Comparison of ENCODE assay signal across 8 cellular contexts in the genomic region with DNA sequence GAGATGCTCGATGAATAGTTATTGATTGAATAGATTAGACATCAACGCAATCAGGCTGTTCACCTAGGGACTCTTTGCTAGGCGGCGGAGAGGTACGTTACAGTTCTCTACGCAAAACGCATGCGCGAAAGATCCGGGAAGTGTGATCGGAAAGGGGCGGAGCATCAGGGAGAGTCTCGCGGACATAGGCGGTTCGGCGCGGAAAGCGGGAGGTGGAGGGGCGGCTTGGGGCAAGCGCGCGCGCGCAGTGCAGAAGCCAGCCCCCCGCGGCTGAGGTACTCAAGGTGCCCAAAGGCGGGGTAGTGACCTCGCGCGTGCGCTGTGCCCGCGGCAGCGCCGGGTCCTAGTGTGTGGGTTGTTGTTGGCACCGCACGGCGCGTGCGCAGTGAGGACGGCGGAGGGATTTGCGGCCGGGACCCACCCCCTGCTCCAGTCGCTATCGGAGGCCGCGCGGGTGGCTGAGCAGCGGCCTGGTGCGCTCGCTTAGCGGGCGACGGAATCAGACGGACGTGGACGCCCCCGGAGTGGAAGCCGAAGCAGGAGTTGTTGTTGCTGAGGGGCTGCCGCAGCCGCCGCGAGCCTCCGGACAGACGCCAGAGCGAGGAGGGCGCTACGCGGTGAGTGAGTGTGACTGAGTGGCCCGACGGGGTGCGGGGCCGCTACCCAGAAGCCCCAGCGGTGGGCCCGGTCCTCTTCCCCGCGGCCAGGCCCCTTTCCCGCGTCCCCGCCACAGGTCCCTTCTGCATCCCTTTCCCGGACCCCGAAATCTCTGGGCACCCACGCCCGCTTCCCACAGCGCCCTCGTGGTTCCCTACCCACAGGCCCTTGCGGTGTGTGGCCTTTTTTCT. TPM values are rescaled to one million over a fixed set of nuclear protein-coding genes. Genes with fewer than 3 reads are reported as not detected.
DNase-seq lines count a peak whose midpoint lies in the region; ATAC-seq, FAIRE-seq and TF ChIP-seq lines count a peak whose summit lies in the region.

A gene with protein sequence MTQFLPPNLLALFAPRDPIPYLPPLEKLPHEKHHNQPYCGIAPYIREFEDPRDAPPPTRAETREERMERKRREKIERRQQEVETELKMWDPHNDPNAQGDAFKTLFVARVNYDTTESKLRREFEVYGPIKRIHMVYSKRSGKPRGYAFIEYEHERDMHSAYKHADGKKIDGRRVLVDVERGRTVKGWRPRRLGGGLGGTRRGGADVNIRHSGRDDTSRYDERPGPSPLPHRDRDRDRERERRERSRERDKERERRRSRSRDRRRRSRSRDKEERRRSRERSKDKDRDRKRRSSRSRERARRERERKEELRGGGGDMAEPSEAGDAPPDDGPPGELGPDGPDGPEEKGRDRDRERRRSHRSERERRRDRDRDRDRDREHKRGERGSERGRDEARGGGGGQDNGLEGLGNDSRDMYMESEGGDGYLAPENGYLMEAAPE (plus strand): TSS at position 432 of the 848 bp plus-strand sequence. CDS start 964 bp downstream, outside the sequence.

- H3K36me3 ChIP-seq in heart right ventricle (peaks cover 0 to 39% (median 11%) of the 10 kb centered on the region in 9 donors), upper lobe of right lung (peaks cover 27% of the 10 kb centered on the region)

- intact Hi-C loops in T-helper 1 cell treated with Interleukin-12 subunit alpha and Interleukin-12 subunit beta and Interleukin-4 antibody, amounts not matched to agents 30 ng/mL and 1 ng/mL, for 36 hours (cut with micrococcal nuclease) = loop anchor here (1.0 to 5.0 kb wide), 11 partner anchors 12 to 782 kb away; a partner anchor contains a TSS
- intact Hi-C loops in heart right ventricle (cut with DNase I) = no loop called here
- intact Hi-C loops in posterior vena cava (cut with DNase I) = no loop called here
- intact Hi-C loops in upper lobe of right lung (cut with DNase I) = no loop called here

- peak; percentile 99 for FAIRE-seq in GM12891 (lab: Jason Lieb, UNC)

- DNase-seq in GM12891 (ENCODE audit: insufficient read length, low spot score) = peak; percentile 99
- peak; percentile 98 for DNase-seq in NCI-H146 treated with DMSO at 0.1 percent for 48 hours (lab: John Stamatoyannopoulos, UW; ENCODE audit: unreplicated experiment)
- peak; percentile 99 for DNase-seq in amniotic epithelial cell (ENCODE audit: low read depth)
- DNase-seq in heart right ventricle = peak; percentile 99 to 100
- DNase-seq in posterior vena cava (ENCODE audit: low spot score) = peak; percentile 100
- peak; percentile 100 for DNase-seq in upper lobe of right lung

- H3K27ac ChIP-seq in heart right ventricle (peak within 1 kb of the TSS; percentile 5 to 95 (median 87)), upper lobe of right lung (peak within 1 kb of the TSS; percentile 91)

- no peaks in the 10 kb centered on the region for H3K27me3 ChIP-seq in heart right ventricle
- no peaks in the 10 kb centered on the region for H3K27me3 ChIP-seq in upper lobe of right lung

- whole genome bisulfite sequencing in heart right ventricle, 2 donors = 0% methylated on average over 79 to 89 of the region's 89 CpGs

- H3K4me3 ChIP-seq in heart right ventricle (peak within 1 kb of the TSS; percentile 61 to 100 (median 90)), upper lobe of right lung (peak within 1 kb of the TSS; percentile 97)

- peaks cover 2 to 43% (median 30%) of the 10 kb centered on the region in 9 donors for H3K4me1 ChIP-seq in heart right ventricle
- H3K4me1 ChIP-seq in upper lobe of right lung = peaks cover 25% of the 10 kb centered on the region

- H3K9me3 ChIP-seq in heart right ventricle (no peaks in the 10 kb centered on the region), upper lobe of right lung (no peaks in the 10 kb centered on the region)

- TF ChIP-seq POLR2A in GM12891 (IDR thresholded peaks at IDR 0.05; ENCODE audit: low read depth, low read length) = peak; percentile 95

- ATAC-seq in HG02852 (IDR thresholded peaks at IDR 0.05; ENCODE audit: unreplicated experiment) = peak; percentile 82
- peak; percentile 98 to 99 (median 99) for ATAC-seq in heart right ventricle
- peak; percentile 98 for ATAC-seq in upper lobe of right lung

- peak in 2 of 9 donors; percentile 6 to 8 for TF ChIP-seq CTCF in heart right ventricle (IDR thresholded peaks at IDR 0.05)
- no peak for TF ChIP-seq CTCF in upper lobe of right lung (IDR thresholded peaks at IDR 0.05)

TF ChIP-seq in GM12891, 5 proteins besides CTCF, POLR2A, EP300 and RAD21:
- TF ChIP-seq TAF1 (IDR thresholded peaks at IDR 0.05; ENCODE audit: low read depth, low read length) (peak; percentile 97), POU2F2 (IDR thresholded peaks at IDR 0.05; ENCODE audit: low read depth, low read length) (peak; percentile 68), SPI1 (IDR thresholded peaks at IDR 0.05; ENCODE audit: low read depth, low read length) (0 out of 2 replicates have a peak, but pooled peaks have one; percentile 9), PAX5 (IDR thresholded peaks at IDR 0.05; ENCODE audit: insufficient read depth, low read length, severe bottlenecking) (peak; percentile 57), POLR2AphosphoS5 (IDR thresholded peaks at IDR 0.05; ENCODE audit: low read depth, low read length) (peak; percentile 95)

RNA-seq across cellular contexts. Expression of the gene that starts here (rescaled TPM):
- 178 TPM for polyA plus RNA-seq in GM12891 (2012; ENCODE audit: low read depth, missing spikeins)
- 233 and 234 TPM in 2 replicates for total RNA-seq in T-helper 1 cell treated with Interleukin-12 subunit alpha and Interleukin-12 subunit beta and Interleukin-4 antibody, amounts not matched to agents 30 ng/mL and 1 ng/mL, for 36 hours
- total RNA-seq in heart right ventricle (100 to 1,000 TPM in 3 of 10 donors, 10 to 100 TPM in 7; 75.2 to 157 (median 88.4) TPM), posterior vena cava (100 to 1,000 TPM; 114 to 124 TPM), upper lobe of right lung (179 TPM)
- polyA plus RNA-seq in heart right ventricle = 100 to 1,000 TPM; 114 to 330 TPM

Comparison
In these comparisons a context has a peak if more than half of its experiments do, and no peak if none do; other contexts are left out.
1. Peak in every context shown above with its lines: DNase-seq, ATAC-seq, H3K4me3 ChIP-seq and H3K27ac ChIP-seq.